24 cellular contexts compared by ENCODE assay signal in genomic region chr16:89744813-89745212, GRCh38. TPM values are rescaled to one million over a fixed set of nuclear protein-coding genes. Genes with fewer than 3 reads are reported as not detected.
DNase-seq lines count a peak whose midpoint lies in the region; ATAC-seq, FAIRE-seq and TF ChIP-seq lines count a peak whose summit lies in the region.
"Had no signal": no experiment of that assay in that cellular context is flagged by ENCODE, and none has a peak within 500 bp of the region (broad histone marks: within the 10 kb centered on the region; RNA-seq: fewer than 3 reads in every experiment).

No MANE protein-coding gene starts in this region.

- no peak overlapping the region for H3K27ac ChIP-seq in A549
- H3K27ac ChIP-seq: breast epithelium, coronary artery, skin epidermis had no signal

- no peak for TF ChIP-seq RAD21 in A549 (conservative IDR thresholded peaks at IDR 0.05 in 1 of 2, IDR thresholded peaks at IDR 0.05 in 1 of 2)

- DNase-seq in A549 (ENCODE audit: low read depth in 1 of 2, low spot score in 1 of 2): no peak
- peak in 74 of 76 experiments; percentile 54 to 96 (median 86) for DNase-seq in HUDEP-2 (lab: John Stamatoyannopoulos, UW; ENCODE audit: unreplicated experiment in 76 of 76)
- DNase-seq in naive thymus-derived CD8-positive, alpha-beta T cell: no peak
- no peak for DNase-seq in activated CD8-positive, alpha-beta memory T cell treated with anti-CD3 and anti-CD28 coated beads, Interleukin-2, amount 50 U/mL, for 4 hours
- DNase-seq in Ammon's horn (ENCODE audit: low spot score): no peak
- DNase-seq: activated CD4-positive, alpha-beta T cell treated with anti-CD3 and anti-CD28 coated beads, Interleukin-2, amount 50 U/mL, for 48 hours; activated CD4-positive, CD25-positive, alpha-beta regulatory T cell treated with anti-CD3 and anti-CD28 coated beads, Interleukin-2, amount 50 U/mL, for 72 hours; activated naive CD4-positive, alpha-beta T cell treated with anti-CD3 and anti-CD28 coated beads, Interleukin-2, amount 50 U/mL, for 16 hours; effector memory CD4-positive, alpha-beta T cell; NCI-H146; NCI-H226; NCI-H526 treated with DMSO at 0.1 percent for 48 hours; NK-92 treated with Interleukin-12 subunit alpha and Interleukin-12 subunit beta, amount 100 ng/mL, for 24 hours; nucleus accumbens had no signal

- no peaks in the 10 kb centered on the region for H3K27me3 Mint-ChIP-seq in naive thymus-derived CD8-positive, alpha-beta T cell
- H3K27me3 Mint-ChIP-seq: stimulated activated memory B cell treated with anti-CD40 and anti-IgM and Interleukin-4, amounts not matched to agents 10 μg/mL and 1 μg/mL and 100 μg/mL, for 72 hours had no signal

- H3K4me2 ChIP-seq in A549: no peak overlapping the region

- POLR2A ChIA-PET in A549 (lab: Yijun Ruan, JAX): no interaction called here
- POLR2A ChIA-PET in naive thymus-derived CD8-positive, alpha-beta T cell (lab: Charles Lee): interaction anchor here (0.6 to 14.8 kb wide), 5 partner anchors 17 to 160 kb away, joined by 3 to 235 read pairs (median 3); no protein-coding TSS in a partner anchor

- no peaks in the 10 kb centered on the region for H3K4me1 ChIP-seq in A549
- H3K4me1 ChIP-seq: breast epithelium, HAP-1 had no signal

- H3K4me1 Mint-ChIP-seq in naive thymus-derived CD8-positive, alpha-beta T cell: peaks cover 6 to 62% (median 17%) of the 10 kb centered on the region in 4 donors

- no peak for TF ChIP-seq EP300 in A549 (IDR thresholded peaks at IDR 0.05)

- H3K9me3 ChIP-seq in A549: no peaks in the 10 kb centered on the region
- H3K9me3 ChIP-seq: breast epithelium, HAP-1 had no signal

- H3K9me3 Mint-ChIP-seq in naive thymus-derived CD8-positive, alpha-beta T cell: no peaks in the 10 kb centered on the region
- H3K9me3 Mint-ChIP-seq: stimulated activated memory B cell treated with anti-CD40 and anti-IgM and Interleukin-4, amounts not matched to agents 10 μg/mL and 1 μg/mL and 100 μg/mL, for 72 hours had no signal

- WGBS in A549 (ENCODE audit: missing lambda C conversion rate): 94% methylated on average over 14 of the region's 16 CpGs

- TF ChIP-seq POLR2A in A549 (IDR thresholded peaks at IDR 0.05; ENCODE audit: low read length): no peak

- ATAC-seq in A549: 0 out of 6 replicates have a peak, but pooled peaks have one; percentile 5 to 28
- ATAC-seq in esophagus mucosa: peak; percentile 24
- no peak for ATAC-seq in naive thymus-derived CD8-positive, alpha-beta T cell
- no peak for ATAC-seq in HG03432 (IDR thresholded peaks at IDR 0.05; ENCODE audit: unreplicated experiment)
- ATAC-seq: SK-N-SH treated with all-trans-retinoic acid at 6 μM for 48 hours; stimulated activated memory B cell treated with anti-CD40 and anti-IgM and Interleukin-4, amounts not matched to agents 10 μg/mL and 1 μg/mL and 100 μg/mL, for 72 hours had no signal

- H3K4me3 ChIP-seq in A549: no peak overlapping the region
- H3K4me3 ChIP-seq: breast epithelium, coronary artery, HAP-1, skin epidermis had no signal

- CTCF ChIA-PET in A549 (lab: Yijun Ruan, JAX): interaction anchor here (1.0 to 5.0 kb wide), 3 partner anchors 39 to 116 kb away, joined by 3 to 26 read pairs (median 4); no protein-coding TSS in a partner anchor

- no peak for TF ChIP-seq CTCF in A549 (IDR thresholded peaks at IDR 0.05)

- FAIRE-seq in A549 (lab: Jason Lieb, UNC): no peak
- FAIRE-seq: GM12891, urothelium cell line had no signal

- peak overlapping the region in 8 of 10 donors; percentile 15 to 83 (median 56) for H3K27ac Mint-ChIP-seq in naive thymus-derived CD8-positive, alpha-beta T cell
- H3K27ac Mint-ChIP-seq: stimulated activated memory B cell treated with anti-CD40 and anti-IgM and Interleukin-4, amounts not matched to agents 10 μg/mL and 1 μg/mL and 100 μg/mL, for 72 hours had no signal

- peaks cover 0 to 16% (median 2%) of the 10 kb centered on the region in 3 donors for H3K36me3 Mint-ChIP-seq in naive thymus-derived CD8-positive, alpha-beta T cell

- peak overlapping the region in 1 of 10 donors; percentile 38 for H3K4me3 Mint-ChIP-seq in naive thymus-derived CD8-positive, alpha-beta T cell
- H3K4me3 Mint-ChIP-seq: stimulated activated memory B cell treated with anti-CD40 and anti-IgM and Interleukin-4, amounts not matched to agents 10 μg/mL and 1 μg/mL and 100 μg/mL, for 72 hours had no signal

TF ChIP-seq in A549, 52 proteins besides CTCF, POLR2A, EP300 and RAD21:
- TF ChIP-seq MAZ (IDR thresholded peaks at IDR 0.05; ENCODE audit: borderline replicate concordance, low read depth, low read length): no peak
- TF ChIP-seq NPAS2 (CRISPR knock-in tag; IDR thresholded peaks at IDR 0.05; ENCODE audit: borderline replicate concordance): no peak
- no peak for TF ChIP-seq NFE2L2 (conservative IDR thresholded peaks at IDR 0.05; ENCODE audit: low read length)
- TF ChIP-seq CEBPB (IDR thresholded peaks at IDR 0.05): no peak
- TF ChIP-seq CBX2 (IDR thresholded peaks at IDR 0.05; ENCODE audit: borderline replicate concordance, low read depth): no peak
- TF ChIP-seq, protein P1, sequence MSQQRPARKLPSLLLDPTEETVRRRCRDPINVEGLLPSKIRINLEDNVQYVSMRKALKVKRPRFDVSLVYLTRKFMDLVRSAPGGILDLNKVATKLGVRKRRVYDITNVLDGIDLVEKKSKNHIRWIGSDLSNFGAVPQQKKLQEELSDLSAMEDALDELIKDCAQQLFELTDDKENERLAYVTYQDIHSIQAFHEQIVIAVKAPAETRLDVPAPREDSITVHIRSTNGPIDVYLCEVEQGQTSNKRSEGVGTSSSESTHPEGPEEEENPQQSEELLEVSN (IDR thresholded peaks at IDR 0.05; ENCODE audit: borderline replicate concordance, low read depth): no peak
- no peak for TF ChIP-seq ZFP36 (IDR thresholded peaks at IDR 0.05; ENCODE audit: borderline replicate concordance, partially characterized antibody)
- no peak for TF ChIP-seq PHF8 (IDR thresholded peaks at IDR 0.05; ENCODE audit: borderline replicate concordance, low read depth)
- no peak for TF ChIP-seq ZC3H11A (IDR thresholded peaks at IDR 0.05)

RNA-seq across cellular contexts. Expression of gene ZNF276, which starts 23.5 kb away (rescaled TPM):
- 6.5 and 7.5 TPM in 2 replicates for polyA plus RNA-seq in A549 (2011; rRNA removed)
- polyA plus RNA-seq in A549 (2012; cell fraction: cytosol; rRNA removed): 16.8 and 18.4 TPM in 2 replicates
- polyA plus RNA-seq in A549 (2012; cell fraction: nucleus; rRNA removed): 71.3 and 108 TPM in 2 replicates
- 14.0 to 15.4 TPM (median 15.1 TPM) in 3 replicates for polyA plus RNA-seq in A549 (2017; fragmentation: RNase III; extraction: RNeasy Plus Mini Kit Qiagen cat#74134 plus additional on column Dnase treatment)
- 10.0 and 10.3 TPM in 2 replicates for polyA minus RNA-seq in A549 (2011; rRNA and poly(A)+ RNA removed)
- total RNA-seq in esophagus mucosa: 22.0 TPM
- total RNA-seq in naive thymus-derived CD8-positive, alpha-beta T cell: 100 to 1,000 TPM; 168 to 171 TPM
- polyA plus RNA-seq in naive thymus-derived CD8-positive, alpha-beta T cell: 10 to 100 TPM; 15.0 to 56.0 (median 19.6) TPM

RNA-seq across cellular contexts. Expression of gene VPS9D1, which starts 24.1 kb away (rescaled TPM):
- polyA plus RNA-seq in A549 (2011; rRNA removed) (2.1 and 2.7 TPM in 2 replicates), A549 (2017; fragmentation: RNase III; extraction: RNeasy Plus Mini Kit Qiagen cat#74134 plus additional on column Dnase treatment) (3.0 to 5.8 TPM (median 5.4 TPM) in 3 replicates)
- polyA plus RNA-seq in A549 (2012; cell fraction: cytosol; rRNA removed): 3.1 and 4.3 TPM in 2 replicates
- 18.7 and 21.0 TPM in 2 replicates for polyA plus RNA-seq in A549 (2012; cell fraction: nucleus; rRNA removed)
- 1.5 and 2.4 TPM in 2 replicates for polyA minus RNA-seq in A549 (2011; rRNA and poly(A)+ RNA removed)
- 21.0 TPM for total RNA-seq in esophagus mucosa
- 10 to 100 TPM; 16.5 to 17.0 TPM for total RNA-seq in naive thymus-derived CD8-positive, alpha-beta T cell
- 1 to 10 TPM in 1 of 3 donors, under 1 TPM in 2; 0.53 to 1.3 (median 0.91) TPM for polyA plus RNA-seq in naive thymus-derived CD8-positive, alpha-beta T cell

RNA-seq across cellular contexts. Expression of gene SPATA2L, which starts 43.3 kb away (rescaled TPM):
- polyA plus RNA-seq in A549 (2011; rRNA removed) (3.5 and 3.6 TPM in 2 replicates), A549 (2017; fragmentation: RNase III; extraction: RNeasy Plus Mini Kit Qiagen cat#74134 plus additional on column Dnase treatment) (4.7 to 5.2 TPM (median 4.9 TPM) in 3 replicates)
- polyA plus RNA-seq in A549 (2012; cell fraction: cytosol; rRNA removed): 9.1 and 12.3 TPM in 2 replicates
- polyA plus RNA-seq in A549 (2012; cell fraction: nucleus; rRNA removed): 16.2 and 21.7 TPM in 2 replicates
- polyA minus RNA-seq in A549 (2011; rRNA and poly(A)+ RNA removed): 3.0 and 3.7 TPM in 2 replicates
- 6.0 TPM for total RNA-seq in esophagus mucosa
- total RNA-seq in naive thymus-derived CD8-positive, alpha-beta T cell: 1 to 10 TPM; 6.9 to 8.1 TPM
- polyA plus RNA-seq in naive thymus-derived CD8-positive, alpha-beta T cell: 1 to 10 TPM; 3.5 to 6.4 (median 5.4) TPM

RNA-seq across cellular contexts. Expression of gene CDK10, which starts 58.3 kb away (rescaled TPM):
- 35.9 and 40.2 TPM in 2 replicates for polyA plus RNA-seq in A549 (2011; rRNA removed)
- polyA plus RNA-seq in A549 (2012; cell fraction: cytosol; rRNA removed): 47.9 and 59.3 TPM in 2 replicates
- 316 and 339 TPM in 2 replicates for polyA plus RNA-seq in A549 (2012; cell fraction: nucleus; rRNA removed)
- polyA plus RNA-seq in A549 (2017; fragmentation: RNase III; extraction: RNeasy Plus Mini Kit Qiagen cat#74134 plus additional on column Dnase treatment): 52.9 to 99.8 TPM (median 55.3 TPM) in 3 replicates
- 31.9 and 35.3 TPM in 2 replicates for polyA minus RNA-seq in A549 (2011; rRNA and poly(A)+ RNA removed)
- total RNA-seq in esophagus mucosa: 37.3 TPM
- 100 to 1,000 TPM; 129 to 135 TPM for total RNA-seq in naive thymus-derived CD8-positive, alpha-beta T cell
- polyA plus RNA-seq in naive thymus-derived CD8-positive, alpha-beta T cell: 10 to 100 TPM; 25.4 to 63.3 (median 27.3) TPM

Comparison
In these comparisons a context has a peak if more than half of its experiments do, and no peak if none do; other contexts are left out.
1. ATAC-seq: peak in A549 (2 of 2) and esophagus mucosa (single experiment); none in naive thymus-derived CD8-positive, alpha-beta T cell (0 of 2) and HG03432 (single experiment).
2. DNase-seq: peak in HUDEP-2 (74 of 76); none in A549 (0 of 2), naive thymus-derived CD8-positive, alpha-beta T cell (0 of 10), activated CD8-positive, alpha-beta memory T cell treated with anti-CD3 and anti-CD28 coated beads, Interleukin-2, amount 50 U/mL, for 4 hours (single experiment) and Ammon's horn (single experiment).